In the genomic region with DNA sequence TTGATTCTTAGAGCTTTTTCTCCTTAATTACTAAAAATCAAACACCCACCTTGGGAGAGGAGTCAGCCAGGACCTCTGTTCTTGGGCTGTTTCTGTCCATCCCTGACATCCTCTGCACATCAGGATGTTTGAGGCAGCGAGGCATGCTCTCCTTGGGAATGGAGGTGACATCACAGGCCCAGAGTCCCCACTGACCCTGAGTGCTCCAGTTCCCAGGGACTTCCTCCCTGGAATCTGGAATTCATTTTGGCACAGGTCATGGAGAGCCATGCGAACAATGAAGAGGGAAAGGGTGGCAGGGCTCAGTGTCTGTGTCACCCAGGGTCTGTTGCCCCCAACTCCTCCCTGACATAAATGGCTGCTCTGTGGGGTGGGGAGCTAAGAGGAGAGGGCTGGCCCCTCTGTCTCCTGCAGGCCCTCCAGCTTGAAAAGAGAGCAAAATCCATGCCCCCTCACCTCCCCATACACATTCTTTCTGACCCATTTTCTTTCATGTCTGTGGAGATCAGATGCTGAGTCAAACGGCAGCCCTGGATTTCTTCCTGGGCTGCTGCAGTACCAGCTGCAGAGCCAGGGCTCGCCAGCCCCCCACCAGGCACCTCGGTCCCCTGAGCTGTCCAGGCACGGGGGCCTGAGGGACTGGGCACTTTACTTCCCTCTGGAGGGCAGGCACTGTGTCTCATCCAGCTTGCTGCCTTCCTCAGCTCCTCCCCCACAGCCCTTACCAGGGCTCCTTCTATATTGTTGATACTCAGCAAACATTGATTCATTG, we compare ENCODE assay signal across 2 cellular contexts.
TF ChIP-seq lines count a peak whose summit lies in the region.

No MANE protein-coding gene starts in this region.

TF ChIP-seq in HepG2, 621 proteins besides CTCF, POLR2A, EP300 and RAD21:
- TF ChIP-seq KMT2A (CRISPR knock-in tag; IDR thresholded peaks at IDR 0.05) (no peak), ZC3H13 (CRISPR knock-in tag; IDR thresholded peaks at IDR 0.05) (no peak), MIER3 (CRISPR knock-in tag; IDR thresholded peaks at IDR 0.05; ENCODE audit: borderline replicate concordance) (no peak), ZFP90 (CRISPR knock-in tag; IDR thresholded peaks at IDR 0.05; ENCODE audit: borderline replicate concordance) (no peak), DMAP1 (CRISPR knock-in tag; IDR thresholded peaks at IDR 0.05) (no peak), ZNF263 (CRISPR knock-in tag; IDR thresholded peaks at IDR 0.05) (0 out of 2 replicates have a peak, but pooled peaks have one; percentile 24)

TF ChIP-seq in H1, 55 proteins besides CTCF, POLR2A, EP300 and RAD21:
- TF ChIP-seq RNF2 (IDR thresholded peaks at IDR 0.05; ENCODE audit: borderline replicate concordance, low read depth, low read length, missing control alignments, poor library complexity, severe bottlenecking) (no peak), ATF3 (IDR thresholded peaks at IDR 0.05; ENCODE audit: insufficient read depth, low read depth, low read length) (no peak), JUND (IDR thresholded peaks at IDR 0.05; ENCODE audit: low read length) (no peak), KDM5A (IDR thresholded peaks at IDR 0.05; ENCODE audit: low read length) (no peak), JUN (IDR thresholded peaks at IDR 0.05; ENCODE audit: low read depth, low read length) (no peak), TAF1 (IDR thresholded peaks at IDR 0.05; ENCODE audit: low read depth, low read length) (no peak), YY1 (IDR thresholded peaks at IDR 0.05; ENCODE audit: low read depth, low read length) (no peak), SIX5 (IDR thresholded peaks at IDR 0.05; ENCODE audit: low read depth, low read length) (no peak), FOSL1 (IDR thresholded peaks at IDR 0.05; ENCODE audit: insufficient read depth, low read depth, low read length) (no peak), NANOG (IDR thresholded peaks at IDR 0.05; ENCODE audit: insufficient read depth, low read depth, low read length, poor library complexity, severe bottlenecking) (no peak), SRF (IDR thresholded peaks at IDR 0.05; ENCODE audit: low read depth, low read length) (no peak), SP4 (IDR thresholded peaks at IDR 0.05; ENCODE audit: low read length) (no peak), MAX (IDR thresholded peaks at IDR 0.05) (no peak), RFX5 (IDR thresholded peaks at IDR 0.05; ENCODE audit: borderline replicate concordance, low read depth, low read length) (no peak), RXRA (IDR thresholded peaks at IDR 0.05; ENCODE audit: insufficient read depth, low read depth, low read length) (no peak)
